Comparison of ENCODE assay signal across 7 cellular contexts in the genomic region with DNA sequence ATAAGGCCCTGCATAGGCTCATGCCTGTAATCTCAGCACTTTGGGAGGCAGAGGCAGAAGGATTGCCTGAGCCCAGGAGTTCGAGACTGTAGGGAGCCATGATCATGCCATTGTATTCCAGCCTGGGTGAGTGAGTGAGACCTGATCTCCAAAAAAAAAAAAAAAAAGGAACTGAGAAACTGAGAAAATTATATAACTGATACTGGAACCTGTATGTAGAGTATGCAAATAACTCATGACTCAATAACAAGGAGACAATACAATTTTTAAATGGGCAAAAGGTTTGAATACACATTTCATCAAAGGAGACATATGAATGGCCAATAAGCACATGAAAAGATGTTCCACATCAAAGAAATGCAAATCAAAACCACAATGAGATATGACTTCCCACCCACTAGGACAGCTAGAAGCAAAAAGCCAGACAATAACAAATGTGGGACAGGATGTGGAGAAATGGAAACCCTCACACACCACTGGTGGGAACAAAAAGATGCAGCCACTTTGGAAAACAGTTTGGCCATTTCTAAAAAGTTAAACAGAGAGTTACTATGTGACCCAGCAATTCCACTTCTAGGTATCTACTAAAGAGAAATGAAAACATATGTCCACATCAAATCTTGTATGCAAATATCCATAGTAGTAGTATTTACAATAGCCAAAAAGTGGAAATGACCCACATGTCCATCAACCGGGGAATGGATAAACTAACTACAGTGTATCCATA.
DNase-seq lines count a peak whose midpoint lies in the region; ATAC-seq and TF ChIP-seq lines count a peak whose summit lies in the region.

No MANE protein-coding gene starts in this region.

- TF ChIP-seq CTCF in natural killer cell (IDR thresholded peaks at IDR 0.05), result no peak

- peak; percentile 96 for DNase-seq in NCI-H526 treated with DMSO at 0.1 percent for 48 hours (lab: John Stamatoyannopoulos, UW)
- DNase-seq in natural killer cell, result no peak
- no peak for DNase-seq in NCI-H2227 treated with DMSO at 0.1 percent for 48 hours (lab: John Stamatoyannopoulos, UW)
- DNase-seq in anterior cingulate cortex (lab: John Stamatoyannopoulos, UW), result no peak
- no peak for DNase-seq in NCI-H1436 treated with DMSO at 0.1 percent for 48 hours (lab: John Stamatoyannopoulos, UW)

- no peaks in the 10 kb centered on the region for H3K9me3 Mint-ChIP-seq in natural killer cell

- intact Hi-C loops in natural killer cell (cut with micrococcal nuclease), result no loop called here

- peak overlapping the region; percentile 98 to 99 for H3K27ac Mint-ChIP-seq in natural killer cell

- ATAC-seq in GM19035 (IDR thresholded peaks at IDR 0.05; ENCODE audit: unreplicated experiment), result peak; percentile 65
- peak; percentile 62 for ATAC-seq in HG02759 (IDR thresholded peaks at IDR 0.05; ENCODE audit: unreplicated experiment)
- peak; percentile 4 to 30 (median 19) for ATAC-seq in natural killer cell

- H3K4me3 Mint-ChIP-seq in natural killer cell, result peak overlapping the region; percentile 65

- no peaks in the 10 kb centered on the region for H3K36me3 Mint-ChIP-seq in natural killer cell

- peaks cover 83 to 87% of the 10 kb centered on the region in 2 donors for H3K4me1 Mint-ChIP-seq in natural killer cell

- no peaks in the 10 kb centered on the region for H3K27me3 Mint-ChIP-seq in natural killer cell (ENCODE audit: low read depth in 2 of 2)
